23 cellular contexts compared by ENCODE assay signal in genomic region chr10:76338187-76338586, GRCh38.
"Had no signal": no experiment of that assay in that cellular context is flagged by ENCODE, and none has a peak within 500 bp of the region (broad histone marks: within the 10 kb centered on the region; RNA-seq: fewer than 3 reads in every experiment).

No MANE protein-coding gene starts in this region.

- H3K36me3 ChIP-seq: right atrium auricular region, spleen, suprapubic skin, tibial artery, upper lobe of right lung had no signal

- H3K9me3 Mint-ChIP-seq: activated B cell treated with CpG ODN at 0.5 μM for 24 hours; T-helper 2 cell treated with Interferon-gamma antibody and Interleukin-4, amounts not matched to agents 5 μg/mL and 100 μg/mL, for 36 hours had no signal

- ATAC-seq: body of pancreas; effector memory CD8-positive, alpha-beta T cell; left cardiac atrium; upper lobe of right lung had no signal

- H3K27ac Mint-ChIP-seq: activated B cell treated with CpG ODN at 0.5 μM for 24 hours; activated naive CD8-positive, alpha-beta T cell; effector memory CD8-positive, alpha-beta T cell; mesothelial cell of epicardium; naive B cell; T-helper 2 cell treated with Interferon-gamma antibody and Interleukin-4, amounts not matched to agents 5 μg/mL and 100 μg/mL, for 36 hours had no signal

- H3K4me1 Mint-ChIP-seq: activated B cell treated with CpG ODN at 0.5 μM for 24 hours, naive B cell had no signal

- H3K36me3 Mint-ChIP-seq: activated naive CD8-positive, alpha-beta T cell; mesothelial cell of epicardium; naive B cell had no signal

- H3K4me3 Mint-ChIP-seq: activated B cell treated with CpG ODN at 0.5 μM for 24 hours; activated naive CD8-positive, alpha-beta T cell; effector memory CD8-positive, alpha-beta T cell; mesothelial cell of epicardium; naive B cell; T-helper 2 cell treated with Interferon-gamma antibody and Interleukin-4, amounts not matched to agents 5 μg/mL and 100 μg/mL, for 36 hours had no signal

- H3K27me3 ChIP-seq: body of pancreas, right atrium auricular region, spleen, suprapubic skin, tibial artery, upper lobe of right lung had no signal

- H3K9ac ChIP-seq: parathyroid adenoma had no signal

- H3K4me1 ChIP-seq: parathyroid adenoma had no signal

- H3K79me2 ChIP-seq: parathyroid adenoma had no signal

- H3K4me3 ChIP-seq: body of pancreas, right atrium auricular region, spleen, suprapubic skin, tibial artery, upper lobe of right lung had no signal

- H3K27me3 Mint-ChIP-seq: activated B cell treated with CpG ODN at 0.5 μM for 24 hours; effector memory CD8-positive, alpha-beta T cell; naive B cell had no signal

- H3K27ac ChIP-seq: body of pancreas, parathyroid adenoma, right atrium auricular region, suprapubic skin, tibial artery, upper lobe of right lung had no signal

- H2AFZ ChIP-seq: parathyroid adenoma had no signal

- H3K9me3 ChIP-seq: body of pancreas, right atrium auricular region had no signal

- DNase-seq: activated B cell treated with CpG ODN at 0.5 μM for 24 hours; activated CD4-positive, alpha-beta T cell treated with anti-CD3 and anti-CD28 coated beads, Interleukin-2, amount 50 U/mL, for 4 hours; activated effector memory CD4-positive, alpha-beta T cell treated with Interleukin-2 at 50 U/mL for 16 hours; activated naive CD4-positive, alpha-beta T cell treated with Interleukin-2 at 50 U/mL for 16 hours; activated T-cell treated with anti-CD3 and anti-CD28 coated beads for 4 hours; anterior cingulate cortex; body of pancreas; cortex of kidney; effector memory CD8-positive, alpha-beta T cell; head of caudate nucleus; hippocampal formation; left cardiac atrium; naive B cell; spleen; stimulated activated naive CD4-positive, alpha-beta T cell; tibial artery; upper lobe of right lung had no signal
